In genomic region chr20:43849496-43850197, GRCh38 we compare ENCODE assay signal across 1 cellular context.
A peak's percentile ranks its signal among the peaks of the same experiment; 100 is the strongest.
TF ChIP-seq lines count a peak whose summit lies in the region.

No MANE protein-coding gene starts in this region.

TF ChIP-seq in endothelial cell of umbilical vein, 7 proteins besides CTCF, POLR2A, EP300 and RAD21 (continued from another document):
- no peak for TF ChIP-seq MAX (IDR thresholded peaks at IDR 0.05; ENCODE audit: insufficient read depth, insufficient read length)
- TF ChIP-seq POLR2AphosphoS5 (IDR thresholded peaks at IDR 0.05; ENCODE audit: insufficient read depth, low read depth, low read length), result peak; percentile 58
- TF ChIP-seq EZH2 (IDR thresholded peaks at IDR 0.05; ENCODE audit: borderline replicate concordance, low read depth, low read length, severe bottlenecking), result no peak
- peak; percentile 64 for TF ChIP-seq FOS (IDR thresholded peaks at IDR 0.05; ENCODE audit: borderline replicate concordance, insufficient read depth, low read length)
- peak; percentile 54 for TF ChIP-seq GATA2 (IDR thresholded peaks at IDR 0.05; ENCODE audit: insufficient read depth, insufficient read length, low read depth, low read length)
TF ChIP-seq in endothelial cell of umbilical vein: peak in this region for 4.
